13 cellular contexts compared by ENCODE assay signal in the genomic region with DNA sequence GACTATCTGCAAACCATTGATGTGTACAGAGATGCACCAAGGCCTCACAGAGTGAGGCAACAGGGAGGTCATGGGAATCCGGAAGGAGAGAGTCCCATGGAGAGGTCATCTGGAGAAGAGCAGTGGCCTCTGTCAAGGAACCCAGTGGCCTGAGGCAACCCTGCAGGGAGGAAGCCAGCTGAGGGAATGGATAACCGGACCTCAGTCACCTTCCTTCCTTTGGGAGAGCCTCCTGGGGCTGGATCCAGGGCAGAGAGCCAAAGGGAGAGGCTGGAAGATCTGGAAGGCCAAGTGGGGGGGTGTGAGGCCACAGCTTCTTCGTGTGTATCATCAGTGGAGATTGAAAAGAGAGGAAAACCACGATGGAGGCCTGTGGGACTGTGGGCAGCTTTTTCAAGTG. TPM values are rescaled to one million over a fixed set of nuclear protein-coding genes. Genes with fewer than 3 reads are reported as not detected.
DNase-seq lines count a peak whose midpoint lies in the region; ATAC-seq, FAIRE-seq and TF ChIP-seq lines count a peak whose summit lies in the region.
"Had no signal": no experiment of that assay in that cellular context is flagged by ENCODE, and none has a peak within 500 bp of the region (broad histone marks: within the 10 kb centered on the region; RNA-seq: fewer than 3 reads in every experiment).

No MANE protein-coding gene starts in this region.

- H3K4me3 Mint-ChIP-seq in CD4-positive, CD25-positive, alpha-beta regulatory T cell: peak overlapping the region in 2 of 4 donors; percentile 0 to 75
- H3K4me3 Mint-ChIP-seq in naive B cell: peak overlapping the region in 2 of 8 donors; percentile 26 to 49
- H3K4me3 Mint-ChIP-seq in nephron progenitor cell: no peak overlapping the region
- H3K4me3 Mint-ChIP-seq: dendritic cell treated with granulocyte-macrophage colony-stimulating factor and Interleukin-4, amounts not matched to agents 40 ng/mL and 50 ng/mL, for 4 days had no signal

- no peak overlapping the region for H3K4me3 ChIP-seq in CD4-positive, CD25-positive, alpha-beta regulatory T cell (ENCODE audit: low read depth, low read length)
- H3K4me3 ChIP-seq in brain microvascular endothelial cell (ENCODE audit: low read depth, low read length): no peak overlapping the region

- H3K27ac Mint-ChIP-seq in CD4-positive, CD25-positive, alpha-beta regulatory T cell: peak overlapping the region in 2 of 3 donors; percentile 85 to 89
- H3K27ac Mint-ChIP-seq in naive B cell: peak overlapping the region in 4 of 6 donors; percentile 37 to 66 (median 51)
- no peak overlapping the region for H3K27ac Mint-ChIP-seq in nephron progenitor cell
- H3K27ac Mint-ChIP-seq: dendritic cell treated with granulocyte-macrophage colony-stimulating factor and Interleukin-4, amounts not matched to agents 40 ng/mL and 50 ng/mL, for 4 days had no signal

- H3K27me3 Mint-ChIP-seq in CD4-positive, CD25-positive, alpha-beta regulatory T cell: peaks cover 4% of the 10 kb centered on the region
- no peaks in the 10 kb centered on the region for H3K27me3 Mint-ChIP-seq in naive B cell
- peaks cover 18% of the 10 kb centered on the region for H3K27me3 Mint-ChIP-seq in nephron progenitor cell (ENCODE audit: low read depth, poor library complexity)
- H3K27me3 Mint-ChIP-seq: dendritic cell treated with granulocyte-macrophage colony-stimulating factor and Interleukin-4, amounts not matched to agents 40 ng/mL and 50 ng/mL, for 4 days had no signal

- FAIRE-seq in HTR-8/SVneo (lab: Jason Lieb, UNC): peak; percentile 20
- FAIRE-seq: H54 had no signal

- no peaks in the 10 kb centered on the region for H3K9me3 ChIP-seq in CD4-positive, CD25-positive, alpha-beta regulatory T cell (ENCODE audit: control insufficient read depth in 2 of 2, low read length in 2 of 2)

- DNase-seq in CD4-positive, CD25-positive, alpha-beta regulatory T cell: no peak
- DNase-seq in HTR-8/SVneo (ENCODE audit: insufficient read length, low spot score) (no peak), brain microvascular endothelial cell (peak; percentile 65), naive B cell (no peak), ecto neural progenitor cell (ENCODE audit: low spot score) (no peak), nephron progenitor cell (no peak), DMS153 treated with DMSO at 0.1 percent for 48 hours (lab: John Stamatoyannopoulos, UW; ENCODE audit: unreplicated experiment) (no peak), dedifferentiated amniotic fluid mesenchymal stem cell (ENCODE audit: extremely low spot score) (no peak)
- DNase-seq: mesendoderm, retina had no signal

- ATAC-seq in CD4-positive, CD25-positive, alpha-beta regulatory T cell (ENCODE audit: low read depth in 2 of 2): no peak
- no peak for ATAC-seq in naive B cell (ENCODE audit: low read depth in 2 of 2)

- in situ Hi-C loops in brain microvascular endothelial cell (cut with HindIII; ENCODE audit: low pct_ligation_motif_present, low sequenced_read_pairs): no loop called here

- H3K9me3 Mint-ChIP-seq in CD4-positive, CD25-positive, alpha-beta regulatory T cell: peaks cover 0 to 2% (median 0%) of the 10 kb centered on the region in 7 donors
- peaks cover 0 to 4% (median 0%) of the 10 kb centered on the region in 7 donors for H3K9me3 Mint-ChIP-seq in naive B cell
- no peaks in the 10 kb centered on the region for H3K9me3 Mint-ChIP-seq in nephron progenitor cell

- no peaks in the 10 kb centered on the region for H3K36me3 ChIP-seq in CD4-positive, CD25-positive, alpha-beta regulatory T cell (ENCODE audit: control insufficient read depth, insufficient read depth, low read length)
- no peaks in the 10 kb centered on the region for H3K36me3 ChIP-seq in brain microvascular endothelial cell (replicated peaks)

- H3K36me3 Mint-ChIP-seq in CD4-positive, CD25-positive, alpha-beta regulatory T cell: no peaks in the 10 kb centered on the region
- H3K36me3 Mint-ChIP-seq in naive B cell (peaks cover 0 to 7% of the 10 kb centered on the region in 2 donors), nephron progenitor cell (ENCODE audit: low read depth) (no peaks in the 10 kb centered on the region)

- H3K27ac ChIP-seq in CD4-positive, CD25-positive, alpha-beta regulatory T cell (ENCODE audit: insufficient read depth, low read length, poor library complexity, severe bottlenecking): no peak overlapping the region
- H3K27ac ChIP-seq in brain microvascular endothelial cell: peak overlapping the region; percentile 99
- H3K27ac ChIP-seq: C4-2B had no signal

- peaks cover 42% of the 10 kb centered on the region for H3K4me1 ChIP-seq in CD4-positive, CD25-positive, alpha-beta regulatory T cell (ENCODE audit: control insufficient read depth, insufficient read depth, low read length, poor library complexity, severe bottlenecking)

- peaks cover 21 to 50% (median 41%) of the 10 kb centered on the region in 4 donors for H3K4me1 Mint-ChIP-seq in CD4-positive, CD25-positive, alpha-beta regulatory T cell
- H3K4me1 Mint-ChIP-seq in naive B cell (peaks cover 23 to 40% (median 37%) of the 10 kb centered on the region in 3 donors), nephron progenitor cell (no peaks in the 10 kb centered on the region)

- TF ChIP-seq CTCF in brain microvascular endothelial cell (IDR thresholded peaks at IDR 0.05; ENCODE audit: low read depth, low read length, missing control alignments) (no peak), nephron progenitor cell (IDR thresholded peaks at IDR 0.05) (no peak)

- H3K27me3 ChIP-seq in CD4-positive, CD25-positive, alpha-beta regulatory T cell (ENCODE audit: control insufficient read depth, insufficient read depth, low read length): no peaks in the 10 kb centered on the region
- H3K27me3 ChIP-seq in brain microvascular endothelial cell (replicated peaks): no peaks in the 10 kb centered on the region

RNA-seq across cellular contexts. Expression of a gene that starts 24.3 kb away (rescaled TPM):
- 6.4 TPM for total RNA-seq in CD4-positive, CD25-positive, alpha-beta regulatory T cell
- polyA plus RNA-seq in CD4-positive, CD25-positive, alpha-beta regulatory T cell: 10 to 100 TPM in 2 of 4 donors, 1 to 10 TPM in 2; 4.8 to 14.5 (median 9.3) TPM
- polyA plus RNA-seq in naive B cell (ENCODE audit: low read depth in 6 of 6): 10 to 100 TPM; 12.8 to 33.8 (median 24.7) TPM

RNA-seq across cellular contexts. Expression of a gene that starts 50.9 kb away (rescaled TPM):
- 0.27 TPM for total RNA-seq in CD4-positive, CD25-positive, alpha-beta regulatory T cell
- polyA plus RNA-seq in CD4-positive, CD25-positive, alpha-beta regulatory T cell: 1 to 10 TPM in 2 of 4 donors, under 1 TPM in 1, not detected in 1; 0.40 to 6.5 (median 2.5) TPM
- 1 to 10 TPM in 1 of 6 donors, under 1 TPM in 5; 0.29 to 2.4 (median 0.46) TPM for polyA plus RNA-seq in naive B cell (ENCODE audit: low read depth in 6 of 6)
